16 cellular contexts compared by ENCODE assay signal in genomic region chr19:30686252-30686762, GRCh38.
DNase-seq lines count a peak whose midpoint lies in the region; ATAC-seq, FAIRE-seq and TF ChIP-seq lines count a peak whose summit lies in the region.
"Had no signal": no experiment of that assay in that cellular context is flagged by ENCODE, and none has a peak within 500 bp of the region (broad histone marks: within the 10 kb centered on the region; RNA-seq: fewer than 3 reads in every experiment).

No MANE protein-coding gene starts in this region.

- no peak overlapping the region for H3K4me3 ChIP-seq in OCI-LY7 (ENCODE audit: low read depth, low read length, poor library complexity, severe bottlenecking)
- H3K4me3 ChIP-seq in fibroblast of lung (replicated peaks in 1 of 4; ENCODE audit: control extremely low read depth in 1 of 4, insufficient read depth in 1 of 4, low read depth in 3 of 4, low read length in 4 of 4) = peak overlapping the region in 1 of 4 experiments; percentile 14
- no peak overlapping the region for H3K4me3 ChIP-seq in prostate gland
- H3K4me3 ChIP-seq in pancreas = no peak overlapping the region
- H3K4me3 ChIP-seq: mucosa of descending colon had no signal

- 56% methylated on average over 21 of the region's 21 CpGs for WGBS in prostate gland
- 54 to 61% methylated on average over 21 of the region's 21 CpGs for WGBS in pancreas, 2 donors

- POLR2A ChIA-PET in OCI-LY7 (lab: Charles Lee) = interaction anchor here (0.5 kb wide), 1 partner anchor 449 kb away, joined by 4 read pairs; no protein-coding TSS in a partner anchor
- POLR2A ChIA-PET in GM10248 (lab: Yijun Ruan, JAX) = no interaction called here

- FAIRE-seq in GM19239 (lab: Jason Lieb, UNC) (no peak), pancreas (lab: Jason Lieb, UNC) (no peak)
- FAIRE-seq: HTR-8/SVneo had no signal

- no peak overlapping the region for H2AFZ ChIP-seq in OCI-LY7 (ENCODE audit: low read length)
- no peak overlapping the region for H2AFZ ChIP-seq in fibroblast of lung (ENCODE audit: low read length)

- BruUV-seq in OCI-LY7 (replicated peaks; lab: Mats Ljungman, UMichigan) = no TSS peak

- H3K9me3 ChIP-seq in OCI-LY7 (ENCODE audit: low read length) = no peaks in the 10 kb centered on the region
- no peaks in the 10 kb centered on the region for H3K9me3 ChIP-seq in fibroblast of lung (ENCODE audit: control insufficient read depth, insufficient read depth, low read depth, low read length)
- no peaks in the 10 kb centered on the region for H3K9me3 ChIP-seq in prostate gland
- no peaks in the 10 kb centered on the region for H3K9me3 ChIP-seq in pancreas
- H3K9me3 ChIP-seq: Caco-2, mucosa of descending colon had no signal

- peaks cover 3% of the 10 kb centered on the region for H3K27me3 ChIP-seq in fibroblast of lung (ENCODE audit: control insufficient read depth, insufficient read depth, low read length)
- no peaks in the 10 kb centered on the region for H3K27me3 ChIP-seq in prostate gland (replicated peaks; ENCODE audit: insufficient read depth)
- H3K27me3 ChIP-seq in pancreas = peaks cover 0 to 24% (median 0%) of the 10 kb centered on the region in 4 donors

- no peaks in the 10 kb centered on the region for H3K9me2 ChIP-seq in OCI-LY7 (ENCODE audit: insufficient read depth, low read length)

- intact Hi-C loops in OCI-LY7 (cut with micrococcal nuclease; ENCODE audit: unreplicated experiment) = loop anchor here (10.0 kb wide), 1 partner anchor 1538 kb away; no protein-coding TSS in a partner anchor
- intact Hi-C loops in prostate gland (cut with DNase I) = loop anchor here (10.0 kb wide), 1 partner anchor 868 kb away; no protein-coding TSS in a partner anchor
- intact Hi-C loops in pancreas (cut with DNase I) = loop anchor here in 2 of 3 donors (10.0 kb wide), 2 partner anchors 668 to 1538 kb away; no protein-coding TSS in a partner anchor

- ATAC-seq in HG02852 (IDR thresholded peaks at IDR 0.05; ENCODE audit: unreplicated experiment) = no peak
- no peak for ATAC-seq in pancreas
- ATAC-seq: activated CD8-positive, alpha-beta T cell treated with anti-CD3 and anti-CD28 coated beads for 36 hours; mucosa of descending colon had no signal

- H3K79me2 ChIP-seq in OCI-LY7 (ENCODE audit: insufficient read depth, low read depth, low read length) (no peaks in the 10 kb centered on the region), fibroblast of lung (ENCODE audit: control insufficient read depth, insufficient read depth, low read length) (no peaks in the 10 kb centered on the region)

- 0 out of 2 replicates have a peak, but pooled peaks have one; percentile 16 for TF ChIP-seq CTCF in OCI-LY7 (conservative IDR thresholded peaks at IDR 0.05; ENCODE audit: low read length)
- peak in 1 of 2 donors; percentile 27 for TF ChIP-seq CTCF in fibroblast of lung (conservative IDR thresholded peaks at IDR 0.05 in 1 of 2, IDR thresholded peaks at IDR 0.05 in 1 of 2; ENCODE audit: low read depth in 1 of 2, low read length in 2 of 2)
- peak in 3 of 4 experiments; percentile 22 to 46 (median 22) for TF ChIP-seq CTCF in prostate gland (IDR thresholded peaks at IDR 0.05)
- TF ChIP-seq CTCF in GM10248 (IDR thresholded peaks at IDR 0.05; ENCODE audit: control extremely low read depth, extremely low read depth, low read depth, missing control alignments) = no peak
- TF ChIP-seq CTCF in pancreas (IDR thresholded peaks at IDR 0.05) = no peak

- H3K36me3 ChIP-seq in OCI-LY7 (ENCODE audit: insufficient read depth, low read length) (no peaks in the 10 kb centered on the region), fibroblast of lung (ENCODE audit: control insufficient read depth, insufficient read depth, low read length) (no peaks in the 10 kb centered on the region), prostate gland (no peaks in the 10 kb centered on the region), pancreas (no peaks in the 10 kb centered on the region)

- DNase-seq in EH (ENCODE audit: low read depth) (peak; percentile 6), OCI-LY7 (ENCODE audit: low spot score) (no peak), fibroblast of lung (ENCODE audit: low read depth in 2 of 2) (peak; percentile 14 to 40), prostate gland (ENCODE audit: low spot score) (no peak), GM10248 (ENCODE audit: extremely low spot score) (no peak), GM19239 (ENCODE audit: insufficient read length, low spot score) (no peak), pancreas (no peak)
- DNase-seq: activated CD8-positive, alpha-beta T cell treated with anti-CD3 and anti-CD28 coated beads for 36 hours; activated naive CD4-positive, alpha-beta T cell treated with anti-CD3 and anti-CD28 coated beads, Interleukin-2, amount 50 U/mL, for 16 hours; Caco-2; mucosa of descending colon; NCI-H1417 treated with DMSO at 0.1 percent for 48 hours; NK-92 treated with Interleukin-12 subunit alpha and Interleukin-12 subunit beta, amount 100 ng/mL, for 24 hours; T-helper 2 cell had no signal

- H3K4me2 ChIP-seq in OCI-LY7 (ENCODE audit: low read length) (no peak overlapping the region), fibroblast of lung (ENCODE audit: extremely low read depth, insufficient read depth, low read length) (no peak overlapping the region)

- H3K4me1 ChIP-seq in OCI-LY7 (ENCODE audit: insufficient read depth, low read length, poor library complexity, severe bottlenecking) = no peaks in the 10 kb centered on the region
- H3K4me1 ChIP-seq in fibroblast of lung (ENCODE audit: control insufficient read depth, extremely low read depth, insufficient read depth, low read length) = peaks cover 4% of the 10 kb centered on the region
- H3K4me1 ChIP-seq in prostate gland (replicated peaks) = no peaks in the 10 kb centered on the region
- H3K4me1 ChIP-seq in pancreas = no peaks in the 10 kb centered on the region
- H3K4me1 ChIP-seq: Caco-2 had no signal

- H3K9ac ChIP-seq in fibroblast of lung (ENCODE audit: insufficient read depth, low read length) = no peak overlapping the region

- no peak for TF ChIP-seq POLR2A in prostate gland (IDR thresholded peaks at IDR 0.05)

- H3K27ac ChIP-seq in OCI-LY7 (ENCODE audit: low read depth, low read length, poor library complexity, severe bottlenecking) (no peak overlapping the region), fibroblast of lung (ENCODE audit: insufficient read depth, low read length) (no peak overlapping the region), prostate gland (no peak overlapping the region), pancreas (no peak overlapping the region)

- CTCF ChIA-PET in OCI-LY7 (lab: Charles Lee; ENCODE audit: unreplicated experiment) (no interaction called here), GM10248 (lab: Yijun Ruan, JAX) (interaction anchor here (5.4 kb wide), 1 partner anchor 1538 kb away, joined by 63 read pairs; no protein-coding TSS in a partner anchor)

- H4K20me1 ChIP-seq in OCI-LY7 (ENCODE audit: insufficient read depth, low read length) (no peaks in the 10 kb centered on the region), fibroblast of lung (ENCODE audit: control insufficient read depth, extremely low read depth, insufficient read depth, low read length) (no peaks in the 10 kb centered on the region)

Comparison
In these comparisons a context has a peak if more than half of its experiments do, and no peak if none do; other contexts are left out.
1. DNase-seq: peak in EH (single experiment) and fibroblast of lung (2 of 2); none in OCI-LY7 (single experiment), prostate gland (single experiment), GM10248 (single experiment), GM19239 (single experiment) and pancreas (0 of 6).
2. CTCF ChIP-seq: peak in OCI-LY7 (single experiment) and prostate gland (3 of 4); none in GM10248 (single experiment) and pancreas (0 of 4).